23 cellular contexts compared by ENCODE assay signal in genomic region chr7:127704211-127704610, GRCh38. TPM values are rescaled to one million over a fixed set of nuclear protein-coding genes. Genes with fewer than 3 reads are reported as not detected.
DNase-seq lines count a peak whose midpoint lies in the region; ATAC-seq and TF ChIP-seq lines count a peak whose summit lies in the region.
"Had no signal": no experiment of that assay in that cellular context is flagged by ENCODE, and none has a peak within 500 bp of the region (broad histone marks: within the 10 kb centered on the region; RNA-seq: fewer than 3 reads in every experiment).

No MANE protein-coding gene starts in this region.

- TF ChIP-seq CTCF in mucosa of descending colon (IDR thresholded peaks at IDR 0.05) = no peak

- no peak for ATAC-seq in activated T-helper 17 cell treated with anti-CD3 and anti-CD28 coated beads, Interleukin-2, amount 50 U/mL, for 72 hours (replicated peaks)
- ATAC-seq in mucosa of descending colon = peak; percentile 76

- no peaks in the 10 kb centered on the region for H3K27me3 Mint-ChIP-seq in activated T-helper 17 cell treated with anti-CD3 and anti-CD28 coated beads, Interleukin-2, amount 50 U/mL, for 72 hours
- H3K27me3 Mint-ChIP-seq: naive B cell had no signal

- peak overlapping the region; percentile 16 for H3K27ac Mint-ChIP-seq in activated T-helper 17 cell treated with anti-CD3 and anti-CD28 coated beads, Interleukin-2, amount 50 U/mL, for 72 hours

- H3K9me3 ChIP-seq in mucosa of descending colon = no peaks in the 10 kb centered on the region
- H3K9me3 ChIP-seq: ascending aorta, Caco-2, stomach had no signal

- intact Hi-C loops in mucosa of descending colon (cut with DNase I, micrococcal nuclease) = no loop called here

- in situ Hi-C loops in G401 (cut with HindIII; ENCODE audit: low sequenced_read_pairs) = loop anchor here (25.0 kb wide), 1 partner anchor 508 kb away; no protein-coding TSS in a partner anchor

- H3K9me3 Mint-ChIP-seq in activated T-helper 17 cell treated with anti-CD3 and anti-CD28 coated beads, Interleukin-2, amount 50 U/mL, for 72 hours = no peaks in the 10 kb centered on the region
- H3K9me3 Mint-ChIP-seq: naive B cell had no signal

- DNase-seq in DMS53 (lab: John Stamatoyannopoulos, UW) (peak; percentile 11), DMS53 treated with DMSO at 0.1 percent for 48 hours (lab: John Stamatoyannopoulos, UW; ENCODE audit: unreplicated experiment) (no peak), G401 (ENCODE audit: low spot score) (peak; percentile 94), mucosa of descending colon (no peak), HEK293T (ENCODE audit: extremely low spot score) (no peak)
- no peak for DNase-seq in effector CD8-positive, alpha-beta T cell (lab: John Stamatoyannopoulos, UW)
- DNase-seq in activated CD8-positive, alpha-beta memory T cell treated with anti-CD3 and anti-CD28 coated beads for 24 hours = no peak
- DNase-seq: activated CD4-positive, CD25-positive, alpha-beta regulatory T cell treated with anti-CD3 and anti-CD28 coated beads, Interleukin-2, amount 50 U/mL, for 72 hours; activated gamma-delta T cell; Caco-2; effector memory CD4-positive, alpha-beta T cell; GM23248; head of caudate nucleus; Karpas-422; naive B cell; NCI-H2029 treated with DMSO at 0.1 percent for 48 hours; NCI-H526 treated with DMSO at 0.1 percent for 48 hours; stimulated activated CD4-positive, alpha-beta T cell treated with anti-CD3 and anti-CD28 coated beads, Interleukin-2, amount 100 ng/mL, for 24 hours; stomach; trophoblast cell had no signal

- POLR2A ChIA-PET in HEK293T (lab: Yijun Ruan, JAX) = no interaction called here

- no peaks in the 10 kb centered on the region for H3K36me3 ChIP-seq in mucosa of descending colon (ENCODE audit: low read depth)

- CTCF ChIA-PET in HEK293T (lab: Yijun Ruan, JAX) = interaction anchor here (1.1 to 1.5 kb wide), 2 partner anchors 504 to 505 kb away, joined by 3 to 4 read pairs; no protein-coding TSS in a partner anchor

- peaks cover 5% of the 10 kb centered on the region for H3K4me1 Mint-ChIP-seq in activated T-helper 17 cell treated with anti-CD3 and anti-CD28 coated beads, Interleukin-2, amount 50 U/mL, for 72 hours
- H3K4me1 Mint-ChIP-seq: naive B cell had no signal

- H3K4me3 Mint-ChIP-seq in activated T-helper 17 cell treated with anti-CD3 and anti-CD28 coated beads, Interleukin-2, amount 50 U/mL, for 72 hours = no peak overlapping the region
- H3K4me3 Mint-ChIP-seq: naive B cell had no signal

- H3K4me3 ChIP-seq in mucosa of descending colon = no peak overlapping the region
- H3K4me3 ChIP-seq: ascending aorta, GM23248, stomach had no signal

- peaks cover 100% of the 10 kb centered on the region for H3K36me3 Mint-ChIP-seq in activated T-helper 17 cell treated with anti-CD3 and anti-CD28 coated beads, Interleukin-2, amount 50 U/mL, for 72 hours (ENCODE audit: low read depth)

- H3K4me1 ChIP-seq in mucosa of descending colon (ENCODE audit: low read depth) = peaks cover 5% of the 10 kb centered on the region
- H3K4me1 ChIP-seq: Caco-2, parathyroid adenoma had no signal

TF ChIP-seq in HEK293T, 16 proteins besides CTCF, POLR2A, EP300 and RAD21:
- TF ChIP-seq LEF1 (IDR thresholded peaks at IDR 0.05; ENCODE audit: borderline replicate concordance) = no peak
- TF ChIP-seq CTBP1 (IDR thresholded peaks at IDR 0.05; ENCODE audit: borderline replicate concordance) = no peak
- TF ChIP-seq TARDBP (IDR thresholded peaks at IDR 0.05) = no peak
- TF ChIP-seq FOXM1 (IDR thresholded peaks at IDR 0.05; ENCODE audit: borderline replicate concordance) = no peak
- TF ChIP-seq ZNF384 (IDR thresholded peaks at IDR 0.05) = no peak
- no peak for TF ChIP-seq L3MBTL2 (conservative IDR thresholded peaks at IDR 0.05)
- no peak for TF ChIP-seq BHLHE40 (IDR thresholded peaks at IDR 0.05; ENCODE audit: borderline replicate concordance)
- no peak for TF ChIP-seq SP1 (IDR thresholded peaks at IDR 0.05)
- TF ChIP-seq FOXA1 (IDR thresholded peaks at IDR 0.05) = no peak
- TF ChIP-seq HDGF (IDR thresholded peaks at IDR 0.05; ENCODE audit: borderline replicate concordance) = no peak
- TF ChIP-seq ARNT (IDR thresholded peaks at IDR 0.05) = no peak

RNA-seq across cellular contexts. Expression of gene SND1, which starts 52.2 kb away (rescaled TPM):
- total RNA-seq in G401 (2014; rRNA removed; shearing (Covaris generic)) = 92.4 and 98.0 TPM in 2 replicates
- 100 to 1,000 TPM; 246 to 256 TPM for total RNA-seq in activated T-helper 17 cell treated with anti-CD3 and anti-CD28 coated beads, Interleukin-2, amount 50 U/mL, for 72 hours
- 100 to 1,000 TPM in 2 of 3 donors, 10 to 100 TPM in 1; 99.0 to 131 (median 106) TPM for total RNA-seq in mucosa of descending colon

Comparison
In these comparisons a context has a peak if more than half of its experiments do, and no peak if none do; other contexts are left out.
1. DNase-seq: peak in DMS53 (single experiment) and G401 (single experiment); none in DMS53 treated with DMSO at 0.1 percent for 48 hours (single experiment), mucosa of descending colon (0 of 3), effector CD8-positive, alpha-beta T cell (single experiment), HEK293T (single experiment) and activated CD8-positive, alpha-beta memory T cell treated with anti-CD3 and anti-CD28 coated beads for 24 hours (single experiment).